In the genomic region with DNA sequence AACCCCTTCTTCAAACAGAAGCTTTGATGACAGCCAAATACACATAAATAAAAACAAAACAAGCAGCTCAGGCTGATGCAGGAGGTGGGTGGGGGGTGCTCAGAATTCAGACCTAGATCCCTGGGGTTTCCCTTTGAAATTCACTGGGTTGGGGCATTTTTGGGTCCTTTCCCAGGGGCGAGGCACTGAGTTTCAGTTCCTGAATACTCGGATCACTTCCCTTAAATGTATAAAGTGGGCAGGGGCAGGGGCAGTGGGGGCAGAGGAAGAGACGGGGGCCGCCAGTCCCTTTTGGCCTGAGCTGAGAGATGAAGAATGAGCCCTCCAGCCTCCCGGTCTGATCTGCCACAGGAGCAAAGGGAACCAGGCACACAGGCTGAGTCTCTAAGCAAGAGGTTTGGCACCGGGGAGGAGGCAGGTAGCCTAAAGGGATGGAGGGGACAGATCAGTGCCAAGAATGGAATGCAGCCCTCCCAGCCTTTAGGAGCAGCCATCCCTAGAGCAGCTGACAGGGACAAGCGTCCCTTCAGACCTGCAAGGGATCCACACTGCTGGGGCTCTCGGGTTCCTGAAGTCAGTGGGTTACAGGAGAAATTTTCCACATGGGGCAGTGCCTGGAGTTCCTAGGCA, we compare ENCODE assay signal across 1 cellular context.
TF ChIP-seq lines count a peak whose summit lies in the region.

No MANE protein-coding gene starts in this region.

TF ChIP-seq in GM23338, 12 proteins besides CTCF, POLR2A, EP300 and RAD21 (continued from another document):
- TF ChIP-seq, protein P1, sequence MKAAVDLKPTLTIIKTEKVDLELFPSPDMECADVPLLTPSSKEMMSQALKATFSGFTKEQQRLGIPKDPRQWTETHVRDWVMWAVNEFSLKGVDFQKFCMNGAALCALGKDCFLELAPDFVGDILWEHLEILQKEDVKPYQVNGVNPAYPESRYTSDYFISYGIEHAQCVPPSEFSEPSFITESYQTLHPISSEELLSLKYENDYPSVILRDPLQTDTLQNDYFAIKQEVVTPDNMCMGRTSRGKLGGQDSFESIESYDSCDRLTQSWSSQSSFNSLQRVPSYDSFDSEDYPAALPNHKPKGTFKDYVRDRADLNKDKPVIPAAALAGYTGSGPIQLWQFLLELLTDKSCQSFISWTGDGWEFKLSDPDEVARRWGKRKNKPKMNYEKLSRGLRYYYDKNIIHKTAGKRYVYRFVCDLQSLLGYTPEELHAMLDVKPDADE (IDR thresholded peaks at IDR 0.05), result no peak
